Comparison of ENCODE assay signal across 8 cellular contexts in genomic region chr3:40310690-40311089, GRCh38. TPM values are rescaled to one million over a fixed set of nuclear protein-coding genes. Genes with fewer than 3 reads are reported as not detected.
DNase-seq lines count a peak whose midpoint lies in the region; ATAC-seq, FAIRE-seq and TF ChIP-seq lines count a peak whose summit lies in the region.

No MANE protein-coding gene starts in this region.

- H3K79me2 ChIP-seq in GM12878 (ENCODE audit: control insufficient read depth, insufficient read depth, low read length), result peaks cover 20% of the 10 kb centered on the region

- in situ Hi-C loops in GM12878 (cut with MboI), result loop anchor here (10.0 kb wide), 1 partner anchor 606 kb away; no protein-coding TSS in a partner anchor

- DNase-seq in stimulated activated naive CD8-positive, alpha-beta T cell treated with anti-CD3 and anti-CD28 coated beads, Interleukin-15, Interleukin-2, amounts not matched to agents 100 U/mL and 50 U/mL, for 24 hours, result no peak
- DNase-seq in GM12878 (ENCODE audit: low read depth, low spot score), result no peak
- no peak for DNase-seq in lower leg skin (ENCODE audit: low spot score in 2 of 2)
- DNase-seq in tibial nerve (ENCODE audit: low spot score in 2 of 2), result no peak
- DNase-seq in NCI-H2196 treated with DMSO at 0.1 percent for 48 hours (lab: John Stamatoyannopoulos, UW; ENCODE audit: unreplicated experiment), result no peak
- no peak for DNase-seq in activated CD4-positive, alpha-beta T cell treated with anti-CD3 and anti-CD28 coated beads for 1 hour
- DNase-seq in A172 (ENCODE audit: low spot score), result no peak

- RAD21 ChIA-PET in GM12878 (lab: Charles Lee; ENCODE audit: unreplicated experiment), result interaction anchor here (3.3 kb wide), 1 partner anchor 120 kb away, joined by 17 read pairs; no protein-coding TSS in a partner anchor

- H3K9me3 ChIP-seq in GM12878 (replicated peaks; ENCODE audit: control insufficient read depth, insufficient read depth, low read length) (no peaks in the 10 kb centered on the region), tibial nerve (no peaks in the 10 kb centered on the region)

- TF ChIP-seq CTCF in GM12878 (IDR thresholded peaks at IDR 0.05 in 2 of 3, conservative IDR thresholded peaks at IDR 0.05 in 1 of 3; ENCODE audit: control insufficient read depth in 2 of 3, extremely low read depth in 1 of 3, insufficient read depth in 1 of 3, low read depth in 3 of 3, low read length in 3 of 3) (no peak), lower leg skin (IDR thresholded peaks at IDR 0.05) (no peak), tibial nerve (IDR thresholded peaks at IDR 0.05) (no peak)

- no peaks in the 10 kb centered on the region for H4K20me1 ChIP-seq in GM12878 (ENCODE audit: control insufficient read depth, insufficient read depth)

- BruUV-seq in GM12878 (replicated peaks; lab: Mats Ljungman, UMichigan), result no TSS peak

- H3K27me3 ChIP-seq in GM12878 (replicated peaks in 1 of 2; ENCODE audit: control insufficient read depth in 2 of 2, insufficient read depth in 2 of 2, low read length in 1 of 2), result no peaks in the 10 kb centered on the region
- H3K27me3 ChIP-seq in tibial nerve, result no peaks in the 10 kb centered on the region

- POLR2A ChIA-PET in GM12878 (lab: Charles Lee), result interaction anchor here (1.8 kb wide), 1 partner anchor 123 kb away, joined by 5 read pairs; no protein-coding TSS in a partner anchor

- FAIRE-seq in GM12878 (lab: Jason Lieb, UNC), result no peak

- H3K27ac ChIP-seq in GM12878 (ENCODE audit: control insufficient read depth, insufficient read depth) (peak overlapping the region; percentile 90), tibial nerve (peak overlapping the region; percentile 86 to 99 (median 96))

- peak overlapping the region; percentile 98 for H3K27ac Mint-ChIP-seq in stimulated activated naive CD8-positive, alpha-beta T cell treated with anti-CD3 and anti-CD28 coated beads, Interleukin-15, Interleukin-2, amounts not matched to agents 100 ng/mL and 50 ng/mL, for 24 hours

- H3K4me3 ChIP-seq in GM12878, result peak overlapping the region; percentile 90
- H3K4me3 ChIP-seq in lower leg skin (ENCODE audit: low read depth, poor library complexity, severe bottlenecking), result peak overlapping the region; percentile 98
- H3K4me3 ChIP-seq in tibial nerve, result peak overlapping the region; percentile 84 to 99 (median 96)

- intact Hi-C loops in GM12878 (cut with micrococcal nuclease; ENCODE audit: unreplicated experiment), result no loop called here
- intact Hi-C loops in lower leg skin (cut with DNase I; ENCODE audit: low total_unique reads), result loop anchor here (10.0 kb wide), 1 partner anchor 116 kb away; no protein-coding TSS in a partner anchor

- H3K9ac ChIP-seq in GM12878 (ENCODE audit: control insufficient read depth, insufficient read depth, low read length), result peak overlapping the region; percentile 88

- no peak for TF ChIP-seq RAD21 in GM12878 (IDR thresholded peaks at IDR 0.05; ENCODE audit: insufficient read depth, low read depth, low read length)

- CTCF ChIA-PET in GM12878 (lab: Yijun Ruan, JAX), result interaction anchor here (0.7 to 15.0 kb wide), 4 partner anchors 120 to 745 kb away, joined by 3 to 317 read pairs (median 5); no protein-coding TSS in a partner anchor

- peak overlapping the region; percentile 99 for H3K4me3 Mint-ChIP-seq in stimulated activated naive CD8-positive, alpha-beta T cell treated with anti-CD3 and anti-CD28 coated beads, Interleukin-15, Interleukin-2, amounts not matched to agents 100 ng/mL and 50 ng/mL, for 24 hours

- no peak for ATAC-seq in stimulated activated naive CD8-positive, alpha-beta T cell treated with anti-CD3 and anti-CD28 coated beads, Interleukin-15, Interleukin-2, amounts not matched to agents 100 U/mL and 50 U/mL, for 24 hours
- ATAC-seq in GM12878, result no peak

- H2AFZ ChIP-seq in GM12878 (ENCODE audit: control insufficient read depth, low read depth, low read length), result peak overlapping the region; percentile 11; the same call in 1 of the 2 replicates

- peak overlapping the region; percentile 79 for H3K4me2 ChIP-seq in GM12878 (ENCODE audit: control insufficient read depth, insufficient read depth)

- 17% methylated on average over 6 of the region's 6 CpGs for WGBS in GM12878 (ENCODE audit: insufficient coverage, insufficient replicate concordance, low lambda C conversion rate, missing lambda C conversion rate)
- 6 to 11% methylated on average over 6 of the region's 6 CpGs for WGBS in lower leg skin, 2 donors
- 3% methylated on average over 6 of the region's 6 CpGs for WGBS in tibial nerve, 2 donors

- H3K4me1 ChIP-seq in GM12878 (ENCODE audit: control insufficient read depth, insufficient read depth, low read length) (no peaks in the 10 kb centered on the region), tibial nerve (peaks cover 0 to 46% (median 12%) of the 10 kb centered on the region in 4 donors)

- H3K4me1 Mint-ChIP-seq in stimulated activated naive CD8-positive, alpha-beta T cell treated with anti-CD3 and anti-CD28 coated beads, Interleukin-15, Interleukin-2, amounts not matched to agents 100 ng/mL and 50 ng/mL, for 24 hours (ENCODE audit: low read depth), result peaks cover 31% of the 10 kb centered on the region

- no peak for TF ChIP-seq EP300 in GM12878 (IDR thresholded peaks at IDR 0.05; ENCODE audit: borderline replicate concordance in 1 of 2, control insufficient read depth in 1 of 2, low read depth in 2 of 2, low read length in 2 of 2)
- TF ChIP-seq EP300 in tibial nerve (IDR thresholded peaks at IDR 0.05), result no peak

- TF ChIP-seq POLR2A in GM12878 (IDR thresholded peaks at IDR 0.05; ENCODE audit: low read depth, low read length) (no peak), lower leg skin (IDR thresholded peaks at IDR 0.05) (no peak), tibial nerve (IDR thresholded peaks at IDR 0.05) (no peak)

- H3K36me3 Mint-ChIP-seq in stimulated activated naive CD8-positive, alpha-beta T cell treated with anti-CD3 and anti-CD28 coated beads, Interleukin-15, Interleukin-2, amounts not matched to agents 100 ng/mL and 50 ng/mL, for 24 hours (ENCODE audit: low read depth), result peaks cover 46% of the 10 kb centered on the region

- H3K36me3 ChIP-seq in GM12878 (ENCODE audit: control insufficient read depth in 2 of 2, insufficient read depth in 2 of 2, low read length in 1 of 2), result peaks cover 0 to 13% of the 10 kb centered on the region in 2 experiments; a peak in 2 of 4 replicates
- H3K36me3 ChIP-seq in tibial nerve, result peaks cover 0 to 40% (median 0%) of the 10 kb centered on the region in 3 donors

- no peaks in the 10 kb centered on the region for H3K27me3 Mint-ChIP-seq in stimulated activated naive CD8-positive, alpha-beta T cell treated with anti-CD3 and anti-CD28 coated beads, Interleukin-15, Interleukin-2, amounts not matched to agents 100 ng/mL and 50 ng/mL, for 24 hours

- H3K9me3 Mint-ChIP-seq in stimulated activated naive CD8-positive, alpha-beta T cell treated with anti-CD3 and anti-CD28 coated beads, Interleukin-15, Interleukin-2, amounts not matched to agents 100 ng/mL and 50 ng/mL, for 24 hours, result no peaks in the 10 kb centered on the region

- SMC1A ChIA-PET in GM12878 (lab: Charles Lee; ENCODE audit: uncharacterized antibody, unreplicated experiment), result interaction anchor here (0.6 to 2.7 kb wide), 2 partner anchors 119 to 129 kb away, joined by 3 to 16 read pairs; no protein-coding TSS in a partner anchor

TF ChIP-seq in GM12878, 131 proteins besides CTCF, POLR2A, EP300 and RAD21:
- TF ChIP-seq SMAD5 (IDR thresholded peaks at IDR 0.05; ENCODE audit: low read depth) (no peak), NR2F1 (conservative IDR thresholded peaks at IDR 0.05) (no peak)

RNA-seq across cellular contexts. Expression of gene EIF1B, which starts 1.2 kb away (rescaled TPM):
- 20.5 and 22.9 TPM in 2 replicates for total RNA-seq in GM12878 (2013; cell fraction: nucleolus; rRNA removed)
- total RNA-seq in GM12878 (2014; rRNA removed) (15.4 and 18.4 TPM in 2 replicates), GM12878 (2014; rRNA removed; fragmentation: Illumina TruSeq; extraction: Trizol) (35.7 and 36.2 TPM in 2 replicates), GM12878 (2021) (35.7 and 38.9 TPM in 2 replicates), lower leg skin (10 to 100 TPM; 17.1 to 33.2 (median 23.9) TPM), tibial nerve (10 to 100 TPM; 24.0 to 36.9 (median 30.1) TPM)
- polyA plus RNA-seq in GM12878 (2011; ENCODE audit: low read depth), result 46.4 TPM
- polyA plus RNA-seq in GM12878 (2011; rRNA removed) (28.8 and 34.8 TPM in 2 replicates), GM12878 (2014; fragmentation: Illumina TruSeq; extraction: Trizol) (50.0 and 50.2 TPM in 2 replicates), GM12878 (2014; fragmentation: Nextera tagmentation; extraction: Ambion mirVana) (10 to 100 TPM; 69.3 to 75.6 TPM), GM12878 (2014; rRNA removed) (31.4 and 32.4 TPM in 2 replicates), GM12878 (2016; fragmentation: Nextera tagmentation; extraction: Ambion mirVana) (10 to 100 TPM; 69.4 to 72.5 TPM)
- polyA plus RNA-seq in GM12878 (2011; cell fraction: cytosol; rRNA removed), result 11.1 and 12.5 TPM in 2 replicates
- 17.4 and 18.8 TPM in 2 replicates for polyA plus RNA-seq in GM12878 (2011; cell fraction: nucleus; rRNA removed)
- polyA plus RNA-seq in GM12878 (2012), result 61.0 and 62.8 TPM in 2 replicates
- polyA minus RNA-seq in GM12878 (2011; rRNA and poly(A)+ RNA removed), result 3.5 and 3.7 TPM in 2 replicates
- polyA minus RNA-seq in GM12878 (2011; cell fraction: cytosol; rRNA and poly(A)+ RNA removed), result 4.1 and 11.2 TPM in 2 replicates
- polyA minus RNA-seq in GM12878 (2011; cell fraction: nucleus; rRNA and poly(A)+ RNA removed), result 7.0 and 8.0 TPM in 2 replicates
- total RNA-seq in A172 (2014; rRNA removed; shearing (Covaris generic)), result 17.0 and 26.3 TPM in 2 replicates
